9 cellular contexts compared by ENCODE assay signal in the genomic region with DNA sequence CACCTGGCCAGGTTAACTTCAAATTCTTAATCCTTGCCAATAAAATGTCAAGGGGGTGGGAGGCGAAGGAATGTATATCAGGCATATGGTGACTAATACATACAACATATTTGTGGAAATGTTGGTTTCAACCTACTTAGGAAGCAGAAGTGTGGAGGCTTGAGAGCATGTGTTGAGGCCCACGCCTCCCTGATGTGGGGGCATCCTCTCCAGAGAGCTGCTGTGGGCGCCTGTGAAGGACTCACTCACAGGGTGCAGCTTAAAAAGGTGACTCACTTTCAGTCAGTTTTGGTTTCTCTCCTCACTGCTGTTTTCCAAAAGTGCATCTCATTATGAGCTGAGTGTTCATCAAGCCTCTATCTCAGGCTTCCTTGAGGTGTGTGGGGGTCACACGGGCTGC. TPM values are rescaled to one million over a fixed set of nuclear protein-coding genes. Genes with fewer than 3 reads are reported as not detected.
DNase-seq lines count a peak whose midpoint lies in the region; ATAC-seq, FAIRE-seq and TF ChIP-seq lines count a peak whose summit lies in the region.
"Had no signal": no experiment of that assay in that cellular context is flagged by ENCODE, and none has a peak within 500 bp of the region (broad histone marks: within the 10 kb centered on the region; RNA-seq: fewer than 3 reads in every experiment).

No MANE protein-coding gene starts in this region.

- H3K9me3 Mint-ChIP-seq in activated naive CD4-positive, alpha-beta T cell treated with anti-CD3 and anti-CD28 coated beads, Interleukin-2, amount 50 U/mL, for 72 hours = no peaks in the 10 kb centered on the region

- DNase-seq in activated naive CD4-positive, alpha-beta T cell treated with anti-CD3 and anti-CD28 coated beads, Interleukin-2, amount 50 U/mL, for 72 hours (ENCODE audit: low spot score in 2 of 2) = peak in 1 of 2 donors; percentile 21
- DNase-seq in activated naive CD4-positive, alpha-beta T cell (lab: John Stamatoyannopoulos, UW) = no peak
- DNase-seq in caudate nucleus (lab: John Stamatoyannopoulos, UW) (peak in 46 of 61 donors; percentile 3 to 90 (median 46)), urothelium cell line (ENCODE audit: low spot score) (peak; percentile 86), Right ventricle myocardium inferior (ENCODE audit: missing footprints) (no peak), germinal center (ENCODE audit: low spot score) (no peak), D721Med (ENCODE audit: insufficient read length, low spot score) (no peak)
- DNase-seq: activated CD4-positive, alpha-beta T cell treated with anti-CD3 and anti-CD28 coated beads for 1 hour had no signal

- no peak for TF ChIP-seq CTCF in D721Med (IDR thresholded peaks at IDR 0.05; ENCODE audit: insufficient read depth, missing control alignments)

- intact Hi-C loops in Right ventricle myocardium inferior (cut with DNase I) = no loop called here

- no peak overlapping the region for H3K27ac Mint-ChIP-seq in activated naive CD4-positive, alpha-beta T cell treated with anti-CD3 and anti-CD28 coated beads, Interleukin-2, amount 50 U/mL, for 72 hours

- no peak for FAIRE-seq in urothelium cell line (lab: Jason Lieb, UNC)
- no peak for FAIRE-seq in D721Med (lab: Jason Lieb, UNC)

- H3K27ac ChIP-seq in caudate nucleus (ENCODE audit: low read depth, low read length) = no peak overlapping the region

- H3K36me3 Mint-ChIP-seq in activated naive CD4-positive, alpha-beta T cell treated with anti-CD3 and anti-CD28 coated beads, Interleukin-2, amount 50 U/mL, for 72 hours = no peaks in the 10 kb centered on the region

- peak; percentile 49 to 100 for ATAC-seq in activated naive CD4-positive, alpha-beta T cell treated with anti-CD3 and anti-CD28 coated beads, Interleukin-2, amount 50 U/mL, for 72 hours
- ATAC-seq in HG03442 (IDR thresholded peaks at IDR 0.05; ENCODE audit: unreplicated experiment) (peak; percentile 96), Right ventricle myocardium inferior (no peak)

RNA-seq across cellular contexts. Expression of gene LNX1, which starts 27.5 kb away (rescaled TPM):
- not detected for total RNA-seq in activated naive CD4-positive, alpha-beta T cell treated with anti-CD3 and anti-CD28 coated beads, Interleukin-2, amount 50 U/mL, for 72 hours
- 11.2 TPM for total RNA-seq in Right ventricle myocardium inferior

Comparison
In these comparisons a context has a peak if more than half of its experiments do, and no peak if none do; other contexts are left out.
1. DNase-seq: peak in caudate nucleus (46 of 61) and urothelium cell line (single experiment); none in activated naive CD4-positive, alpha-beta T cell (0 of 4), Right ventricle myocardium inferior (single experiment), germinal center (single experiment) and D721Med (single experiment).
2. RNA of gene LNX1, which starts 27.5 kb away (total RNA-seq): 11.2 TPM in Right ventricle myocardium inferior (single experiment); not detected in activated naive CD4-positive, alpha-beta T cell treated with anti-CD3 and anti-CD28 coated beads, Interleukin-2, amount 50 U/mL, for 72 hours; every median in the first group is over 10 times any median in the second.